8 cellular contexts compared by ENCODE assay signal in genomic region chr15:92839696-92840095, GRCh38.
DNase-seq lines count a peak whose midpoint lies in the region; ATAC-seq and TF ChIP-seq lines count a peak whose summit lies in the region.

No MANE protein-coding gene starts in this region.

- CTCF ChIA-PET in activated B cell treated with CpG ODN at 0.5 μM for 24 hours (lab: Charles Lee), result no interaction called here

- H3K4me3 Mint-ChIP-seq in activated B cell treated with CpG ODN at 0.5 μM for 24 hours, result peak overlapping the region; percentile 45
- no peak overlapping the region for H3K4me3 Mint-ChIP-seq in type B pancreatic cell
- H3K4me3 Mint-ChIP-seq in GM23338, result no peak overlapping the region

- H4K20me1 ChIP-seq in KMS-11 (ENCODE audit: insufficient read depth), result no peaks in the 10 kb centered on the region
- no peaks in the 10 kb centered on the region for H4K20me1 ChIP-seq in GM23338 (replicated peaks; ENCODE audit: insufficient read depth)

- H3K9ac ChIP-seq in KMS-11, result peak overlapping the region; percentile 23; the same call in 1 of the 2 replicates

- H3K4me3 ChIP-seq in GM12865 (ENCODE audit: low read depth, low read length) (no peak overlapping the region; the same call in 1 of the 2 replicates), KMS-11 (IDR thresholded peaks at IDR 0.05; ENCODE audit: insufficient read depth, low read depth, low read length) (no peak overlapping the region), GM23338 (no peak overlapping the region), testis (no peak overlapping the region)

- WGBS in testis, 2 donors, result 72 to 78% methylated on average over 5 of the region's 5 CpGs

- ATAC-seq in GM21526 (IDR thresholded peaks at IDR 0.05; ENCODE audit: low FRiP score, unreplicated experiment), result peak; percentile 84
- ATAC-seq in activated B cell treated with CpG ODN at 0.5 μM for 24 hours (ENCODE audit: low read depth), result peak; percentile 70
- ATAC-seq in GM23338, result no peak

- H3K9me3 ChIP-seq in testis, result no peaks in the 10 kb centered on the region

- H3F3A ChIP-seq in GM23338 (replicated peaks; ENCODE audit: low read depth), result 0 out of 2 replicates have a peak, but pooled peaks cover 3% of the 10 kb centered on the region

- H3K79me2 ChIP-seq in KMS-11 (ENCODE audit: insufficient read depth, low read depth), result no peaks in the 10 kb centered on the region
- H3K79me2 ChIP-seq in GM23338 (replicated peaks; ENCODE audit: insufficient read depth), result no peaks in the 10 kb centered on the region

- H3K9me2 ChIP-seq in GM23338 (ENCODE audit: insufficient read depth), result no peaks in the 10 kb centered on the region

- no peak overlapping the region for H2AFZ ChIP-seq in KMS-11 (ENCODE audit: low read depth)
- no peak overlapping the region; the same call in 1 of the 2 replicates for H2AFZ ChIP-seq in GM23338

- peak overlapping the region; percentile 79 for H3K27ac ChIP-seq in KMS-11
- no peak overlapping the region for H3K27ac ChIP-seq in GM23338 (ENCODE audit: low read depth)
- no peak overlapping the region for H3K27ac ChIP-seq in testis

- H3K4me1 ChIP-seq in KMS-11 (ENCODE audit: low read depth, poor library complexity, severe bottlenecking) (peaks cover 54% of the 10 kb centered on the region), GM23338 (ENCODE audit: insufficient read depth) (peaks cover under 1% of the 10 kb centered on the region), testis (no peaks in the 10 kb centered on the region)

- DNase-seq in GM12865 (ENCODE audit: low read depth) (peak; percentile 79), activated B cell treated with CpG ODN at 0.5 μM for 24 hours (no peak), type B pancreatic cell (ENCODE audit: extremely low spot score, unreplicated experiment) (no peak), SIG-M5 treated with dmso at 0.1 percent for 504 hours (lab: John Stamatoyannopoulos, UW; ENCODE audit: unreplicated experiment) (no peak), GM23338 (ENCODE audit: low spot score) (no peak), testis (no peak)

- H3K36me3 Mint-ChIP-seq in activated B cell treated with CpG ODN at 0.5 μM for 24 hours (ENCODE audit: low read depth) (no peaks in the 10 kb centered on the region), type B pancreatic cell (no peaks in the 10 kb centered on the region), GM23338 (ENCODE audit: low read depth) (no peaks in the 10 kb centered on the region)

- no peak for TF ChIP-seq POLR2A in testis (IDR thresholded peaks at IDR 0.05)

- intact Hi-C loops in activated B cell treated with CpG ODN at 0.5 μM for 24 hours (cut with micrococcal nuclease) (no loop called here), testis (cut with DNase I; ENCODE audit: low total_unique reads) (no loop called here)

- POLR2A ChIA-PET in activated B cell treated with CpG ODN at 0.5 μM for 24 hours (lab: Charles Lee), result interaction anchor here (1.0 to 3.9 kb wide), 7 partner anchors 8 to 78 kb away, joined by 3 to 38 read pairs (median 11); partner anchors contain the start of gene CHD2

- no peaks in the 10 kb centered on the region for H3K27me3 Mint-ChIP-seq in activated B cell treated with CpG ODN at 0.5 μM for 24 hours
- no peaks in the 10 kb centered on the region for H3K27me3 Mint-ChIP-seq in type B pancreatic cell
- peaks cover 11% of the 10 kb centered on the region for H3K27me3 Mint-ChIP-seq in GM23338 (ENCODE audit: insufficient read depth, low read depth, poor library complexity)

- H3K4me1 Mint-ChIP-seq in activated B cell treated with CpG ODN at 0.5 μM for 24 hours (peaks cover 37% of the 10 kb centered on the region), type B pancreatic cell (ENCODE audit: unreplicated experiment) (peaks cover 16% of the 10 kb centered on the region), GM23338 (peaks cover 17% of the 10 kb centered on the region)

- TF ChIP-seq CTCF in GM12865 (IDR thresholded peaks at IDR 0.05; ENCODE audit: insufficient read depth, low read depth, low read length, missing control alignments) (no peak), KMS-11 (conservative IDR thresholded peaks at IDR 0.05; ENCODE audit: low read depth, low read length) (no peak), activated B cell treated with CpG ODN at 0.5 μM for 24 hours (IDR thresholded peaks at IDR 0.05) (no peak), type B pancreatic cell (conservative IDR thresholded peaks at IDR 0.05) (no peak), GM23338 (conservative IDR thresholded peaks at IDR 0.05; ENCODE audit: low read depth in 2 of 2) (no peak), testis (IDR thresholded peaks at IDR 0.05) (no peak)

- H3K4me2 ChIP-seq in KMS-11 (peak overlapping the region; percentile 59), GM23338 (no peak overlapping the region)

- H3K36me3 ChIP-seq in KMS-11 (ENCODE audit: insufficient read depth) (no peaks in the 10 kb centered on the region), GM23338 (ENCODE audit: insufficient read depth) (no peaks in the 10 kb centered on the region), testis (ENCODE audit: low read depth, missing control alignments) (no peaks in the 10 kb centered on the region)

- H3K9me3 Mint-ChIP-seq in activated B cell treated with CpG ODN at 0.5 μM for 24 hours (no peaks in the 10 kb centered on the region), type B pancreatic cell (no peaks in the 10 kb centered on the region), GM23338 (no peaks in the 10 kb centered on the region)

- H3K27me3 ChIP-seq in KMS-11 (ENCODE audit: insufficient read depth, low read depth) (no peaks in the 10 kb centered on the region), GM23338 (ENCODE audit: insufficient read depth) (no peaks in the 10 kb centered on the region), testis (no peaks in the 10 kb centered on the region)

- H3K27ac Mint-ChIP-seq in activated B cell treated with CpG ODN at 0.5 μM for 24 hours, result peak overlapping the region; percentile 85
- peak overlapping the region; percentile 88 for H3K27ac Mint-ChIP-seq in type B pancreatic cell
- H3K27ac Mint-ChIP-seq in GM23338, result no peak overlapping the region

TF ChIP-seq in GM23338, 12 proteins besides CTCF, POLR2A, EP300 and RAD21 (continues in another document):
- TF ChIP-seq ZNF331 (CRISPR knock-in tag; IDR thresholded peaks at IDR 0.05; ENCODE audit: low read depth) (no peak), POLR2AphosphoS5 (IDR thresholded peaks at IDR 0.05; ENCODE audit: low read depth) (no peak), STAT1 (IDR thresholded peaks at IDR 0.05; ENCODE audit: unreplicated experiment) (no peak), ZNF114 (CRISPR knock-in tag; IDR thresholded peaks at IDR 0.05) (no peak), JUNB (IDR thresholded peaks at IDR 0.05; ENCODE audit: unreplicated experiment) (no peak), EZH2 (IDR thresholded peaks at IDR 0.05; ENCODE audit: low read depth, unreplicated experiment) (no peak), REST (IDR thresholded peaks at IDR 0.05; ENCODE audit: unreplicated experiment) (no peak)
